Comparison of ENCODE assay signal across 8 cellular contexts in the genomic region with DNA sequence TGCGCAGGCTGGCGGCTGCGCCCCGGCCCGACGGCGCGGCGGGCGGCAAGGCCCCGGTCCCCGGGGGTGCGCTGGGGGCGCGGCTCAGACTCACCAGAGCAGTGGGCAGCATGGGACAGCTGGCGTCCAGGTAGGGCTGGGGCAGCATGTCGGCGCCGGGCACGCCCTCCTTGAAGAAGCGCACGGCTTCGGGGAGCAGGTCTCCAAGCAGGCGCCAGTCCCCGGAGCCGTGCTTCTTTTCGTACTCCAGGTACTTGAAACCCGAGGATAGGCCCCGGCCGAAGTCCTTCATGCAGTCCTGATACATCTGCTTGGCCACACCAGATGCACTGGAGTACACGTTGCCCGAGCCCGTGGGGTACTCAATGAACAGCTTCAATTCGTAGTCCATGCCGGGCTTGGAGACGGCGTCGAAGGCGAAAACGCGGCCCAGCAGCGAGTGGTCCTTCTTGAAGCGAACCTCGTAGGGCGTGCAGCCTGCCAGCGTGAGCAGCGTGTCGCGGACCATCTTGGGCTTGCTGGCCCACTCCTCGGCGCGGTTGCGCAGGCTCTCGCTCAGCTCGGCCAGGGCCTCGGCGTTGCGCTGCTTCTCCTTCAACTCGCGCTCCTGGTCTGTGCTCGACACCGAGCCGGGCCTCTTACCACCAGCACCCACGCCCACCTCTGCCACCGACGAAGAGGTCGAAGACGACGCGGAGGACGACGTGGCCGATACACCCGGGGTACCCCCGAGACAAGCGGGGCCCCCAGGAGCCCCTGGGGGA.
DNase-seq lines count a peak whose midpoint lies in the region; ATAC-seq and TF ChIP-seq lines count a peak whose summit lies in the region.

No MANE protein-coding gene starts in this region.

- TF ChIP-seq CTCF in HL-60 (IDR thresholded peaks at IDR 0.05; ENCODE audit: insufficient read depth, low read length) = no peak

- H3K27ac ChIP-seq in BLaER1 = peak overlapping the region; percentile 94; the same call in 1 of the 2 replicates
- no peak overlapping the region for H3K27ac ChIP-seq in HL-60 (replicated peaks)
- peak overlapping the region; percentile 96 for H3K27ac ChIP-seq in angular gyrus (ENCODE audit: low read depth, low read length)
- no peak overlapping the region for H3K27ac ChIP-seq in iPS-20b (ENCODE audit: low read length)

- no peak overlapping the region for H3K27ac Mint-ChIP-seq in stimulated activated memory B cell treated with anti-CD40 and anti-IgM and Interleukin-4, amounts not matched to agents 10 μg/mL and 1 μg/mL and 100 μg/mL, for 72 hours

- H3K4me3 ChIP-seq in BLaER1 (peak overlapping the region; percentile 78), HL-60 (replicated peaks; ENCODE audit: insufficient read depth, low read length) (peak overlapping the region; percentile 40; the same call in 1 of the 2 replicates), iPS-20b (ENCODE audit: low read length) (peak overlapping the region; percentile 76)

- H3K27me3 Mint-ChIP-seq in stimulated activated memory B cell treated with anti-CD40 and anti-IgM and Interleukin-4, amounts not matched to agents 10 μg/mL and 1 μg/mL and 100 μg/mL, for 72 hours = no peaks in the 10 kb centered on the region

- H3K9ac ChIP-seq in BLaER1 (peak overlapping the region; percentile 89), iPS-20b (ENCODE audit: low read depth, low read length) (peak overlapping the region; percentile 74)

- no peaks in the 10 kb centered on the region for H3K9me3 Mint-ChIP-seq in stimulated activated memory B cell treated with anti-CD40 and anti-IgM and Interleukin-4, amounts not matched to agents 10 μg/mL and 1 μg/mL and 100 μg/mL, for 72 hours

- H3K4me1 ChIP-seq in BLaER1 = peaks cover 74% of the 10 kb centered on the region
- H3K4me1 ChIP-seq in iPS-20b (ENCODE audit: insufficient read depth, low read length) = peaks cover 32% of the 10 kb centered on the region

- H4K20me1 ChIP-seq in BLaER1 = peaks cover 39% of the 10 kb centered on the region

- peaks cover 20% of the 10 kb centered on the region for H3K36me3 Mint-ChIP-seq in stimulated activated memory B cell treated with anti-CD40 and anti-IgM and Interleukin-4, amounts not matched to agents 10 μg/mL and 1 μg/mL and 100 μg/mL, for 72 hours

- no peak for DNase-seq in HL-60 (ENCODE audit: low read depth in 1 of 2, low spot score in 1 of 2)
- no peak for DNase-seq in NCI-H146 (lab: John Stamatoyannopoulos, UW)
- no peak for DNase-seq in midbrain (lab: John Stamatoyannopoulos, UW)
- DNase-seq in T1000 (lab: John Stamatoyannopoulos, UW) = no peak

- no peaks in the 10 kb centered on the region for H3K27me3 ChIP-seq in BLaER1
- H3K27me3 ChIP-seq in HL-60 (ENCODE audit: insufficient read depth, poor library complexity, severe bottlenecking) = no peaks in the 10 kb centered on the region
- peaks cover 6% of the 10 kb centered on the region for H3K27me3 ChIP-seq in iPS-20b (ENCODE audit: insufficient read depth, low read length)

- no peaks in the 10 kb centered on the region for H3K9me3 ChIP-seq in BLaER1
- no peaks in the 10 kb centered on the region for H3K9me3 ChIP-seq in iPS-20b (ENCODE audit: insufficient read depth, low read depth, low read length)

- H3K4me3 Mint-ChIP-seq in stimulated activated memory B cell treated with anti-CD40 and anti-IgM and Interleukin-4, amounts not matched to agents 10 μg/mL and 1 μg/mL and 100 μg/mL, for 72 hours = peak overlapping the region; percentile 72

- H3K36me3 ChIP-seq in BLaER1 (peaks cover 12% of the 10 kb centered on the region), iPS-20b (ENCODE audit: insufficient read depth, low read depth, low read length) (peaks cover 6% of the 10 kb centered on the region; the same call in 1 of the 2 replicates)

- H3K4me1 Mint-ChIP-seq in stimulated activated memory B cell treated with anti-CD40 and anti-IgM and Interleukin-4, amounts not matched to agents 10 μg/mL and 1 μg/mL and 100 μg/mL, for 72 hours = peaks cover 39% of the 10 kb centered on the region

- peak overlapping the region; percentile 81 for H3K4me2 ChIP-seq in BLaER1

- ATAC-seq in stimulated activated memory B cell treated with anti-CD40 and anti-IgM and Interleukin-4, amounts not matched to agents 10 μg/mL and 1 μg/mL and 100 μg/mL, for 72 hours = no peak

Comparison
In these comparisons a context has a peak if more than half of its experiments do, and no peak if none do; other contexts are left out.
1. H3K27ac ChIP-seq: peak in BLaER1 (single experiment) and angular gyrus (single experiment); none in HL-60 (single experiment) and iPS-20b (single experiment).
2. Peak in every context shown above with its lines, with median percentiles within 50 percentile points of each other: H3K4me3 ChIP-seq.